23 cellular contexts compared by ENCODE assay signal in the genomic region with DNA sequence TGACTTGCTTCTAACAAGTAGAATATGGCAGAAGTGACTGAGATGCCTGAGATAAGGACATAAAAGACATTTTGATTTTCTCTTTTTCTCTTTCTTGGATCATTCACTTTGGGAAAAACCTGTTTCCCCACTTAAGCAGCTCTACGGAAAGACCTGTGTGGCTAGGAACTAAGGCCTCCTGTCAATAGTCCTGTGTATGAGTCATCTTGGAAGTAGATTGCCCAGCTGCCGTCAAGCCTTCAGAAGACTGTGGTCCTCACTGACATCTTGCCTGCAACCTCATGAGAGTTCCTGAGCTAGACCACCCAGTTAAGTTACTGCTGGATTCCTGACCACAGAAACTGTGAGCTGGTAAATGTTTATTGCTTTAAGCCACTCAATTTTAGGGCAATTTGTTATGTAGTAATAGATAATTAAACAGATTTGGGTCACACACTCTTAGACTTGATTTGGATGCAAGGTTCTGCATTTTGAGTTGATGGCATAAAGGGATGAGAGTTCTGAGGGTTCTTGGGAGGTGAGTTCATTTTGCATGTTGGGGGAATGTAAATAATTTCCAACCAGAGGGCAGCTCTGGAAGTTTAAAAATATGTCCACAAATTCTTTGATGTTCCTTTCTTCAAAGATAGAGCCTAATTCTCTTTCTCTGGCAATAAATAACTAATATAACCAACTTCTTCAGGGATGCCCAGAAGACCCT.
DNase-seq lines count a peak whose midpoint lies in the region; ATAC-seq and TF ChIP-seq lines count a peak whose summit lies in the region.
"Had no signal": no experiment of that assay in that cellular context is flagged by ENCODE, and none has a peak within 500 bp of the region (broad histone marks: within the 10 kb centered on the region; RNA-seq: fewer than 3 reads in every experiment).

No MANE protein-coding gene starts in this region.

- H3K27ac ChIP-seq in RWPE1 (no peak overlapping the region), left lung (no peak overlapping the region), tibial nerve (no peak overlapping the region)
- H3K27ac ChIP-seq: coronary artery, parathyroid adenoma had no signal

- TF ChIP-seq CTCF in Caco-2 (IDR thresholded peaks at IDR 0.05; ENCODE audit: insufficient read depth in 1 of 2, low read depth in 1 of 2, low read length in 1 of 2, severe bottlenecking in 1 of 2, unreplicated experiment in 1 of 2) (no peak), RWPE1 (conservative IDR thresholded peaks at IDR 0.05; ENCODE audit: low read depth) (no peak), left lung (IDR thresholded peaks at IDR 0.05) (no peak), tibial nerve (IDR thresholded peaks at IDR 0.05) (no peak)

- H3K36me3 ChIP-seq in Caco-2 (ENCODE audit: control insufficient read depth, insufficient read depth, low read length) (no peaks in the 10 kb centered on the region), left lung (no peaks in the 10 kb centered on the region), tibial nerve (no peaks in the 10 kb centered on the region), H7 (replicated peaks; ENCODE audit: control insufficient read depth, insufficient read depth, low read length) (no peaks in the 10 kb centered on the region)
- H3K36me3 ChIP-seq: BE2C, breast epithelium had no signal

- DNase-seq in Caco-2 (peak; percentile 47 to 51), RWPE1 (ENCODE audit: low spot score) (peak; percentile 66), left lung (no peak), tibial nerve (ENCODE audit: low spot score in 2 of 2) (no peak), H7 (no peak), SHP77 treated with DMSO at 0.1 percent for 48 hours (lab: John Stamatoyannopoulos, UW) (no peak)
- DNase-seq: activated CD8-positive, alpha-beta T cell treated with anti-CD3 and anti-CD28 coated beads, Interleukin-2, amount 10 ng/mL, durations not matched to agents 7 days and 5 days; activated gamma-delta T cell; BE2C; endodermal cell; HFFc6; stimulated activated CD4-positive, alpha-beta T cell treated with anti-CD3 and anti-CD28 coated beads, Interleukin-15, amount 100 ng/mL, for 24 hours; stimulated activated CD8-positive, alpha-beta memory T cell treated with anti-CD3 and anti-CD28 coated beads, Interleukin-4, amount 100 ng/mL, for 48 hours had no signal

- BruUV-seq in Caco-2 (replicated peaks; lab: Mats Ljungman, UMichigan) = no TSS peak

- H3K36me3 Mint-ChIP-seq in Caco-2 (ENCODE audit: insufficient read depth, unreplicated experiment) = peaks cover 4% of the 10 kb centered on the region
- H3K36me3 Mint-ChIP-seq: mesothelial cell of epicardium had no signal

- TF ChIP-seq POLR2A in tibial nerve (IDR thresholded peaks at IDR 0.05) = no peak

- no peak overlapping the region for H3K4me3 Mint-ChIP-seq in Caco-2 (ENCODE audit: unreplicated experiment)
- H3K4me3 Mint-ChIP-seq: activated CD8-positive, alpha-beta T cell treated with anti-CD3 and anti-CD28 coated beads, Interleukin-2, amount 10 ng/mL, durations not matched to agents 7 days and 5 days; endodermal cell; HFFc6; mesothelial cell of epicardium; nephron had no signal

- ATAC-seq in GM19463 (IDR thresholded peaks at IDR 0.05; ENCODE audit: unreplicated experiment) (peak; percentile 90), left lung (peak; percentile 88), GM21723 (IDR thresholded peaks at IDR 0.05; ENCODE audit: unreplicated experiment) (no peak)
- ATAC-seq: activated CD4-positive, CD25-positive, alpha-beta regulatory T cell treated with anti-CD3 and anti-CD28 coated beads, Interleukin-2, amount 50 U/mL, for 24 hours; activated CD8-positive, alpha-beta T cell treated with anti-CD3 and anti-CD28 coated beads, Interleukin-2, amount 10 ng/mL, durations not matched to agents 7 days and 5 days; left lobe of liver; sciatic nerve had no signal

- TF ChIP-seq EP300 in tibial nerve (IDR thresholded peaks at IDR 0.05) = no peak

- peaks cover 10% of the 10 kb centered on the region for H3K9me3 Mint-ChIP-seq in Caco-2 (ENCODE audit: unreplicated experiment)
- H3K9me3 Mint-ChIP-seq: endodermal cell, nephron had no signal

- POLR2A ChIA-PET in Caco-2 (lab: Charles Lee) = no interaction called here
- POLR2A ChIA-PET in RWPE1 (lab: Yijun Ruan, JAX; ENCODE audit: low non-redundant PET) = no interaction called here

- peak overlapping the region; percentile 70 for H3K27ac Mint-ChIP-seq in Caco-2 (ENCODE audit: unreplicated experiment)
- H3K27ac Mint-ChIP-seq: activated CD8-positive, alpha-beta T cell treated with anti-CD3 and anti-CD28 coated beads, Interleukin-2, amount 10 ng/mL, durations not matched to agents 7 days and 5 days; endodermal cell; HFFc6; mesothelial cell of epicardium; nephron had no signal

- peaks cover 17% of the 10 kb centered on the region for H3K4me1 ChIP-seq in Caco-2
- H3K4me1 ChIP-seq in left lung = no peaks in the 10 kb centered on the region
- H3K4me1 ChIP-seq in tibial nerve = no peaks in the 10 kb centered on the region
- H3K4me1 ChIP-seq: BE2C, breast epithelium, parathyroid adenoma had no signal

- 74 to 92% methylated on average over 2 of the region's 2 CpGs for WGBS in tibial nerve, 2 donors

- no peaks in the 10 kb centered on the region for H3K27me3 ChIP-seq in Caco-2 (replicated peaks; ENCODE audit: control insufficient read depth, insufficient read depth, low read length)
- no peaks in the 10 kb centered on the region for H3K27me3 ChIP-seq in left lung
- H3K27me3 ChIP-seq in tibial nerve = no peaks in the 10 kb centered on the region
- no peaks in the 10 kb centered on the region for H3K27me3 ChIP-seq in H7 (ENCODE audit: control insufficient read depth, insufficient read depth, low read length)
- H3K27me3 ChIP-seq: BE2C, breast epithelium had no signal

- CTCF ChIA-PET in Caco-2 (lab: Charles Lee) = interaction anchor here (1.2 kb wide), 1 partner anchor 250 kb away, joined by 3 read pairs; no protein-coding TSS in a partner anchor
- CTCF ChIA-PET in RWPE1 (lab: Yijun Ruan, JAX) = no interaction called here

- H3K9me3 ChIP-seq in Caco-2 (no peaks in the 10 kb centered on the region), left lung (no peaks in the 10 kb centered on the region), tibial nerve (no peaks in the 10 kb centered on the region)
- H3K9me3 ChIP-seq: BE2C, breast epithelium had no signal

- no peaks in the 10 kb centered on the region for H3K27me3 Mint-ChIP-seq in Caco-2 (ENCODE audit: insufficient read depth, unreplicated experiment)

- intact Hi-C loops in Caco-2 (cut with micrococcal nuclease; ENCODE audit: unreplicated experiment) = no loop called here
- intact Hi-C loops in left lung (cut with DNase I) = no loop called here

- no peak overlapping the region for H3K4me3 ChIP-seq in Caco-2 (ENCODE audit: low read depth, low read length)
- no peak overlapping the region for H3K4me3 ChIP-seq in left lung
- no peak overlapping the region for H3K4me3 ChIP-seq in tibial nerve
- no peak overlapping the region for H3K4me3 ChIP-seq in H7 (ENCODE audit: insufficient read depth, low read depth, low read length)
- H3K4me3 ChIP-seq: breast epithelium, coronary artery had no signal

- peaks cover 23% of the 10 kb centered on the region for H3K4me1 Mint-ChIP-seq in Caco-2 (ENCODE audit: low read depth, unreplicated experiment)
- H3K4me1 Mint-ChIP-seq: endodermal cell had no signal

Comparison
In these comparisons a context has a peak if more than half of its experiments do, and no peak if none do; other contexts are left out.
1. DNase-seq: peak in Caco-2 (2 of 2) and RWPE1 (single experiment); none in left lung (0 of 2), tibial nerve (0 of 2), H7 (single experiment) and SHP77 treated with DMSO at 0.1 percent for 48 hours (single experiment).